ENCODE assay signal across 28 cellular contexts in genomic region chr10:3051686-3052085, GRCh38.
"Had no signal": no experiment of that assay in that cellular context is flagged by ENCODE, and none has a peak within 500 bp of the region (broad histone marks: within the 10 kb centered on the region; RNA-seq: fewer than 3 reads in every experiment).

No MANE protein-coding gene starts in this region.

- H2AFZ ChIP-seq: PC-9 had no signal

- H3K4me3 ChIP-seq: ascending aorta, body of pancreas, MG63, PC-9 had no signal

- H3K36me3 Mint-ChIP-seq: activated naive CD4-positive, alpha-beta T cell treated with anti-CD3 and anti-CD28 coated beads, Interleukin-2, amount 50 U/mL, for 72 hours had no signal

- H3K36me3 ChIP-seq: ascending aorta, MG63 had no signal

- H3K9me3 Mint-ChIP-seq: activated CD4-positive, alpha-beta memory T cell treated with anti-CD3 and anti-CD28 coated beads, Interleukin-2, amount 10 ng/mL, durations not matched to agents 7 days and 5 days; activated CD4-positive, alpha-beta T cell treated with anti-CD3 and anti-CD28 coated beads, Interleukin-2, amount 10 ng/mL, durations not matched to agents 7 days and 5 days; activated naive CD4-positive, alpha-beta T cell treated with anti-CD3 and anti-CD28 coated beads, Interleukin-2, amount 50 U/mL, for 72 hours; activated naive CD8-positive, alpha-beta T cell treated with anti-CD3 and anti-CD28 coated beads, Interleukin-2, amount 50 U/mL, for 24 hours; activated T-helper 1 cell treated with anti-CD3 and anti-CD28 coated beads, Interleukin-12 subunit alpha, Interleukin-12 subunit beta, Interleukin-2, Interleukin-4 antibody, amounts not matched to agents 30 ng/mL and 10 ng/mL and 1 ng/mL, durations not matched to agents 14 hours and 24 hours and 36 hours had no signal

- H3K27ac Mint-ChIP-seq: activated B cell treated with CpG ODN at 0.5 μM for 24 hours; activated CD4-positive, alpha-beta memory T cell treated with anti-CD3 and anti-CD28 coated beads, Interleukin-2, amount 10 ng/mL, durations not matched to agents 7 days and 5 days; activated CD4-positive, alpha-beta T cell treated with anti-CD3 and anti-CD28 coated beads, Interleukin-2, amount 10 ng/mL, durations not matched to agents 7 days and 5 days; activated naive CD4-positive, alpha-beta T cell treated with anti-CD3 and anti-CD28 coated beads, Interleukin-2, amount 50 U/mL, for 72 hours; activated naive CD8-positive, alpha-beta T cell treated with anti-CD3 and anti-CD28 coated beads, Interleukin-2, amount 50 U/mL, for 24 hours; activated T-helper 1 cell treated with anti-CD3 and anti-CD28 coated beads, Interleukin-12 subunit alpha, Interleukin-12 subunit beta, Interleukin-2, Interleukin-4 antibody, amounts not matched to agents 30 ng/mL and 10 ng/mL and 1 ng/mL, durations not matched to agents 14 hours and 24 hours and 36 hours; T-helper 17 cell had no signal

- H3K27me3 ChIP-seq: ascending aorta, body of pancreas, MG63 had no signal

- H3K9me3 ChIP-seq: ascending aorta, body of pancreas, MG63 had no signal

- H3K4me1 ChIP-seq: body of pancreas had no signal

- H3K4me2 ChIP-seq: PC-9 had no signal

- H3K27ac ChIP-seq: ascending aorta, body of pancreas, PC-9 had no signal

- ATAC-seq: activated naive CD4-positive, alpha-beta T cell treated with anti-CD3 and anti-CD28 coated beads, Interleukin-2, amount 50 U/mL, for 72 hours; activated naive CD8-positive, alpha-beta T cell treated with anti-CD3 and anti-CD28 coated beads, Interleukin-2, amount 50 U/mL, for 24 hours; body of pancreas; HepG2; T-helper 17 cell had no signal

- DNase-seq: activated B cell treated with CpG ODN at 0.5 μM for 24 hours; activated CD4-positive, alpha-beta memory T cell treated with anti-CD3 and anti-CD28 coated beads, Interleukin-2, amount 10 ng/mL, durations not matched to agents 7 days and 5 days; activated CD4-positive, alpha-beta T cell treated with anti-CD3 and anti-CD28 coated beads, Interleukin-2, amount 10 ng/mL, durations not matched to agents 7 days and 5 days; activated effector memory CD4-positive, alpha-beta T cell treated with Interleukin-2 at 50 U/mL for 16 hours; activated naive CD4-positive, alpha-beta T cell treated with Interleukin-2 at 50 U/mL for 16 hours; activated naive CD8-positive, alpha-beta T cell treated with anti-CD3 and anti-CD28 coated beads, Interleukin-2, amount 50 U/mL, for 24 hours; activated T-cell treated with anti-CD3 and anti-CD28 coated beads for 4 hours; amniotic stem cell; body of pancreas; central memory CD4-positive, alpha-beta T cell; MG63; NCI-H1092 treated with DMSO at 0.1 percent for 48 hours; NCI-H1417 treated with DMSO at 0.1 percent for 48 hours; NCI-H1694; NCI-H2029; NCI-H2107; NCI-H2171 treated with DMSO at 0.1 percent for 48 hours; NCI-H345; NCI-H510A; NCI-H526 treated with DMSO at 0.1 percent for 48 hours; PC-9; SHP77 treated with DMSO at 0.1 percent for 48 hours; T-helper 17 cell; T-helper 9 cell had no signal

- H3K4me3 Mint-ChIP-seq: activated B cell treated with CpG ODN at 0.5 μM for 24 hours; activated CD4-positive, alpha-beta memory T cell treated with anti-CD3 and anti-CD28 coated beads, Interleukin-2, amount 10 ng/mL, durations not matched to agents 7 days and 5 days; activated CD4-positive, alpha-beta T cell treated with anti-CD3 and anti-CD28 coated beads, Interleukin-2, amount 10 ng/mL, durations not matched to agents 7 days and 5 days; activated naive CD8-positive, alpha-beta T cell treated with anti-CD3 and anti-CD28 coated beads, Interleukin-2, amount 50 U/mL, for 24 hours; activated T-helper 1 cell treated with anti-CD3 and anti-CD28 coated beads, Interleukin-12 subunit alpha, Interleukin-12 subunit beta, Interleukin-2, Interleukin-4 antibody, amounts not matched to agents 30 ng/mL and 10 ng/mL and 1 ng/mL, durations not matched to agents 14 hours and 24 hours and 36 hours; T-helper 17 cell had no signal

- H3K4me1 Mint-ChIP-seq: activated B cell treated with CpG ODN at 0.5 μM for 24 hours; activated CD4-positive, alpha-beta T cell treated with anti-CD3 and anti-CD28 coated beads, Interleukin-2, amount 10 ng/mL, durations not matched to agents 7 days and 5 days had no signal
